2 cellular contexts compared by ENCODE assay signal in the genomic region with DNA sequence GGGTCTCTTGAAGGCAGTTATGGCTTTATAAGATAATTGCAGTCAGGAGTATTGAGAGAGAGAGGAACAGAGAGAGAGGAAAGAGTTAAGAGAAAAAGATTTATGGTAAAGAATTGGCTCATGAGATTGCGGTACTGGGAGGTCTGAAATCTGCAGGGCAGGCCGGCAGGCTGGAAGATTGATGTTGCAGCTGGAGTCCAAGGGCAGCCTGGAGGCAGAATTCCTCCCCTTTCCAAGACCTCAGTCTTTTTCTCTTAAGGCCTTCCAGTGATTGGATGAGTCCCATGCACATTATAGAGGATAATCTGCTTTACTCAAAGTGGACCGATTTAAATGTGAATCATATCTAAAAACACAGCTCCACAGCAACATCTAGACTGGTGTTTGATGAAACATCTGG.
A peak's percentile ranks its signal among the peaks of the same experiment; 100 is the strongest.
TF ChIP-seq lines count a peak whose summit lies in the region.

No MANE protein-coding gene starts in this region.

TF ChIP-seq in IMR-90, 13 proteins besides CTCF, POLR2A, EP300 and RAD21:
- TF ChIP-seq SMC3 (IDR thresholded peaks at IDR 0.05; ENCODE audit: low read depth, low read length) = no peak
- TF ChIP-seq ELK1 (IDR thresholded peaks at IDR 0.05; ENCODE audit: borderline replicate concordance, low read depth, low read length) = no peak

TF ChIP-seq in K562, 482 proteins besides CTCF, POLR2A, EP300 and RAD21:
- TF ChIP-seq NFYB (IDR thresholded peaks at IDR 0.05; ENCODE audit: extremely low read depth, insufficient read length) (no peak), TOE1 (IDR thresholded peaks at IDR 0.05; ENCODE audit: borderline replicate concordance) (no peak), TOE1 (CRISPR knock-in tag; IDR thresholded peaks at IDR 0.05; ENCODE audit: borderline replicate concordance, low read depth) (no peak), ARID1B (IDR thresholded peaks at IDR 0.05) (no peak), PBX2 (CRISPR knock-in tag; IDR thresholded peaks at IDR 0.05; ENCODE audit: low read depth) (no peak), PBX2 (tag; conservative IDR thresholded peaks at IDR 0.05; ENCODE audit: low read depth) (peak; percentile 51)
- TF ChIP-seq, protein P1, sequence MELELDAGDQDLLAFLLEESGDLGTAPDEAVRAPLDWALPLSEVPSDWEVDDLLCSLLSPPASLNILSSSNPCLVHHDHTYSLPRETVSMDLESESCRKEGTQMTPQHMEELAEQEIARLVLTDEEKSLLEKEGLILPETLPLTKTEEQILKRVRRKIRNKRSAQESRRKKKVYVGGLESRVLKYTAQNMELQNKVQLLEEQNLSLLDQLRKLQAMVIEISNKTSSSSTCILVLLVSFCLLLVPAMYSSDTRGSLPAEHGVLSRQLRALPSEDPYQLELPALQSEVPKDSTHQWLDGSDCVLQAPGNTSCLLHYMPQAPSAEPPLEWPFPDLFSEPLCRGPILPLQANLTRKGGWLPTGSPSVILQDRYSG (tag; conservative IDR thresholded peaks at IDR 0.05; ENCODE audit: low read depth) = no peak
TF ChIP-seq in K562: peak in this region for 1.
